Comparison of ENCODE assay signal across 30 cellular contexts in the genomic region with DNA sequence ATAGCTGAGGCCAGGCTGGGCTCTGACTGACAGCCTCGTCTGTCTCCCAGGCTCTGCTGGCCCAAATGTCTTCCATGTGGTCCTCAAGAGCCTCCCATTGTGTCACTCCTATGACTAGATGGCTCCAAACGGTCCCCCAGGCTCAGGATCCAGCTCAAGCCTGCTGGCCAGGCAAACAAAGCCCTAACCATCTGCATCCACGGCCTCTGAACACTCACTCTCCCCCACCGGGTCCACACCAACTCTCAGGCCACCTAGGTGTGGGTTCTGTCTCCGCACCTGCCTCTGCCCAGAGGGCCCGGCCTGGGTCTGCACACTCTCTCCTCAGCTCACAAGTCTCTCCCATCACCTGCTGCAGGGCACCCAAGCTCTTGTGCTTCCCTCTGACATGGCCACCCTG. TPM values are rescaled to one million over a fixed set of nuclear protein-coding genes. Genes with fewer than 3 reads are reported as not detected.
"Had no signal": no experiment of that assay in that cellular context is flagged by ENCODE, and none has a peak within 500 bp of the region (broad histone marks: within the 10 kb centered on the region; RNA-seq: fewer than 3 reads in every experiment).

No MANE protein-coding gene starts in this region.

- DNase-seq: activated CD4-positive, alpha-beta memory T cell treated with anti-CD3 and anti-CD28 coated beads, Interleukin-2, amount 10 ng/mL, durations not matched to agents 7 days and 5 days; activated CD4-positive, alpha-beta T cell treated with anti-CD3 and anti-CD28 coated beads for 36 hours; activated CD4-positive, alpha-beta T cell treated with anti-CD3 and anti-CD28 coated beads, Interleukin-2, amount 50 U/mL, for 1 hour; activated CD8-positive, alpha-beta memory T cell treated with anti-CD3 and anti-CD28 coated beads, Interleukin-2, amount 50 U/mL, for 48 hours; activated effector memory CD4-positive, alpha-beta T cell treated with Interleukin-2 at 50 U/mL for 16 hours; activated naive CD4-positive, alpha-beta T cell; activated naive CD8-positive, alpha-beta T cell treated with anti-CD3 and anti-CD28 coated beads, Interleukin-2, amount 50 U/mL, for 24 hours; activated T-cell treated with anti-CD3 and anti-CD28 coated beads, Interleukin-2, amount 50 U/mL, for 1 hour; amniotic stem cell; brain microvascular endothelial cell; MG63; NCI-H1105; NCI-H1436 treated with DMSO at 0.1 percent for 48 hours; NCI-H187; NCI-H2081; NCI-H510A treated with DMSO at 0.1 percent for 48 hours; NCI-H69; NK-92 treated with Interleukin-12 subunit alpha and Interleukin-12 subunit beta, amount 100 ng/mL, for 24 hours; OCI-M1; RPMI8226; SHP77; SW 1271; T-helper 17 cell; T-helper 9 cell had no signal

- H3K27ac Mint-ChIP-seq: activated CD4-positive, alpha-beta memory T cell treated with anti-CD3 and anti-CD28 coated beads, Interleukin-2, amount 10 ng/mL, durations not matched to agents 7 days and 5 days; activated CD4-positive, alpha-beta T cell treated with anti-CD3 and anti-CD28 coated beads for 36 hours; activated naive CD4-positive, alpha-beta T cell treated with anti-CD3 and anti-CD28 coated beads, Interleukin-2, amount 50 U/mL, for 72 hours; activated naive CD8-positive, alpha-beta T cell treated with anti-CD3 and anti-CD28 coated beads, Interleukin-2, amount 50 U/mL, for 24 hours; T-helper 17 cell had no signal

- H3K36me3 ChIP-seq: brain microvascular endothelial cell, cardiac muscle cell, MG63, SJSA1 had no signal

- H3K4me3 Mint-ChIP-seq: activated CD4-positive, alpha-beta memory T cell treated with anti-CD3 and anti-CD28 coated beads, Interleukin-2, amount 10 ng/mL, durations not matched to agents 7 days and 5 days; activated CD4-positive, alpha-beta T cell treated with anti-CD3 and anti-CD28 coated beads for 36 hours; activated naive CD8-positive, alpha-beta T cell treated with anti-CD3 and anti-CD28 coated beads, Interleukin-2, amount 50 U/mL, for 24 hours; T-helper 17 cell had no signal

- H3K4me1 Mint-ChIP-seq: activated naive CD8-positive, alpha-beta T cell treated with anti-CD3 and anti-CD28 coated beads, Interleukin-2, amount 50 U/mL, for 24 hours had no signal

- H3K4me3 ChIP-seq: cardiac muscle cell, MG63, SJSA1 had no signal

- ATAC-seq: activated CD4-positive, alpha-beta T cell treated with anti-CD3 and anti-CD28 coated beads for 36 hours; activated naive CD4-positive, alpha-beta T cell treated with anti-CD3 and anti-CD28 coated beads, Interleukin-2, amount 50 U/mL, for 72 hours; activated naive CD8-positive, alpha-beta T cell treated with anti-CD3 and anti-CD28 coated beads, Interleukin-2, amount 50 U/mL, for 24 hours; Panc1; SK-N-SH treated with all-trans-retinoic acid at 6 μM for 48 hours; T-helper 17 cell had no signal

- H3K27me3 Mint-ChIP-seq: activated CD4-positive, alpha-beta memory T cell treated with anti-CD3 and anti-CD28 coated beads, Interleukin-2, amount 10 ng/mL, durations not matched to agents 7 days and 5 days; T-helper 17 cell had no signal

- H3K4me1 ChIP-seq: SJSA1 had no signal

- H3K27me3 ChIP-seq: brain microvascular endothelial cell, cardiac muscle cell, MG63, SJSA1 had no signal

- H3K9me3 ChIP-seq: MG63, SJSA1 had no signal

- H3K27ac ChIP-seq: brain microvascular endothelial cell, cardiac muscle cell, SJSA1, VCaP had no signal

RNA-seq across cellular contexts. Expression of a gene that starts 52.9 kb away (rescaled TPM):
- total RNA-seq: SJSA1 had no signal
